ENCODE assay signal across 1 cellular context in the genomic region with DNA sequence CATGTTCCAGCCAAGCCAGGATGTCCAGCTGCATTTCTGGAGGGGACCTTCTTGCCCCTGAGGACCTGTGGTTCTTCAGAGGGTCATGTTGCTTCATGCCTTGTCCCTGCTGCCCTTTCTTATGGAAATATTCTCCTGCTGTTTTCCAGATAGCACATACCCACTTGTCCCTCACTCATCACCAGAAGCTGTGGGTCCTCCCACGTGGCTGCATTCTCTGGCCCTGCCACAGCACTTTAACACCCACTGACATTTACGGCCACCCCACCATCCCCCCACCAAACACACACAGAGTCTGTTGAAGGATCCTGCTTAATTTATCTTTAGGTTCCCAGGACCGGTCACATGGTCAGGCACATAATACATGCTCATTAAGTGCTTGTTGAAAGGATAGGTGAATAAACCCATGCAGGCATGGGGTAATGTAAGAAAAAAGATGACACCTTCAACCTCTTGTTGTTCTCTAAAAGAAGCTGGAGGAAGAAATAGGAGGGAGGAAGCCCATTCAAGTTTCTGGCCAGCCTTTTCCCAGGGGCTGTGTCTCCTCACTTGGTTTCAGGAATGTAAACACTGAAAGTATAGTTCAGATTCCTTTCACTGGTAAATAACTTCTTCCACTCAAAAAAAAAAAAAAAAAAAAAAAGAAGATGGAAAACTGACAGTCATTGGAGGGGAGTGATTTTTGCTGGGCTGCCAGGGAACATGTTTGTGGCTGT.
A peak's percentile ranks its signal among the peaks of the same experiment; 100 is the strongest.
TF ChIP-seq lines count a peak whose summit lies in the region.

No MANE protein-coding gene starts in this region.

TF ChIP-seq in HEK293T, 16 proteins besides CTCF, POLR2A, EP300 and RAD21:
- TF ChIP-seq SP1 (IDR thresholded peaks at IDR 0.05) (no peak), ZNF384 (IDR thresholded peaks at IDR 0.05) (peak; percentile 43; the same call in 1 of the 2 replicates)
